In the genomic region with DNA sequence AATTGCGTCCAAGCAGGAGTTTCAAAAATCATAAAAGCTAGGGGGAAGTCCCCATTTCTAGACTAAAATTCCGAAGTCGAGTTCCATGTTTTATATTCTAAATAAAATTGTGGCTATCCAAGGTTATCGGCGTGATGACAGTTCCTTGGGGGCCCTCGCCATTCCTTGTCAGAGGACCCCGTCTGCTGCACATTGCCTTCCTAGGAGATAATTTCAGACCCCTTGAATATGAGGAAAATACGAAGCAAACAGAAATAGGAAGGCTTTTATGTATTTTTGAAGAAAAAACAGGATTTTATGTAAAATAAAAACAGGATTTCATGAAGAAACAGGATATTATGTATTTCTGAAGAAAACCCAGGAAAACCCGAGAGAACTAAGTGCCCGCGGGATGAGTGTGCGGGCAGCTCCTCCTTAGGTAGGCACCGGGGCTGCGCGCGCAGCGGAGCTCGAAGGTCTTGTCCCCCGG, we compare ENCODE assay signal across 8 cellular contexts. TPM values are rescaled to one million over a fixed set of nuclear protein-coding genes. Genes with fewer than 3 reads are reported as not detected.
DNase-seq lines count a peak whose midpoint lies in the region; ATAC-seq and TF ChIP-seq lines count a peak whose summit lies in the region.

No MANE protein-coding gene starts in this region.

- peak overlapping the region; percentile 99 for H3K27ac ChIP-seq in temporal lobe (ENCODE audit: low read depth, low read length)

- peak overlapping the region; percentile 97 for H3K27ac Mint-ChIP-seq in activated CD4-positive, alpha-beta T cell treated with anti-CD3 and anti-CD28 coated beads for 36 hours
- H3K27ac Mint-ChIP-seq in activated naive CD8-positive, alpha-beta T cell treated with anti-CD3 and anti-CD28 coated beads, Interleukin-2, amount 10 ng/mL, durations not matched to agents 7 days and 5 days, result peak overlapping the region; percentile 84

- intact Hi-C loops in activated CD4-positive, alpha-beta T cell treated with anti-CD3 and anti-CD28 coated beads for 36 hours (cut with DNase I, micrococcal nuclease), result loop anchor here (1.0 to 10.0 kb wide), 7 partner anchors 35 to 435 kb away; no protein-coding TSS in a partner anchor

- H3K27me3 Mint-ChIP-seq in activated CD4-positive, alpha-beta T cell treated with anti-CD3 and anti-CD28 coated beads for 36 hours, result no peaks in the 10 kb centered on the region
- H3K27me3 Mint-ChIP-seq in activated naive CD8-positive, alpha-beta T cell treated with anti-CD3 and anti-CD28 coated beads, Interleukin-2, amount 10 ng/mL, durations not matched to agents 7 days and 5 days, result no peaks in the 10 kb centered on the region

- no peaks in the 10 kb centered on the region for H3K9me3 Mint-ChIP-seq in activated CD4-positive, alpha-beta T cell treated with anti-CD3 and anti-CD28 coated beads for 36 hours (ENCODE audit: low read depth)
- H3K9me3 Mint-ChIP-seq in activated naive CD8-positive, alpha-beta T cell treated with anti-CD3 and anti-CD28 coated beads, Interleukin-2, amount 10 ng/mL, durations not matched to agents 7 days and 5 days, result no peaks in the 10 kb centered on the region

- CTCF ChIA-PET in activated CD4-positive, alpha-beta T cell treated with anti-CD3 and anti-CD28 coated beads for 36 hours (lab: Charles Lee), result interaction anchor here (0.6 to 1.4 kb wide), 4 partner anchors 9 to 42 kb away, joined by 3 to 5 read pairs (median 4); no protein-coding TSS in a partner anchor

- peak overlapping the region; percentile 23 for H3K4me3 ChIP-seq in kidney epithelial cell (ENCODE audit: low read depth, low read length)

- no peak for DNase-seq in activated CD4-positive, alpha-beta T cell treated with anti-CD3 and anti-CD28 coated beads for 36 hours
- no peak for DNase-seq in activated CD4-positive, alpha-beta T cell treated with anti-CD3 and anti-CD28 coated beads for 1 hour
- DNase-seq in activated naive CD8-positive, alpha-beta T cell treated with anti-CD3 and anti-CD28 coated beads, Interleukin-2, amount 10 ng/mL, durations not matched to agents 7 days and 5 days, result no peak
- DNase-seq in kidney epithelial cell (ENCODE audit: low read depth) (no peak), NCI-H69 (lab: John Stamatoyannopoulos, UW) (no peak), DMS153 (lab: John Stamatoyannopoulos, UW) (no peak), NCI-H524 (lab: John Stamatoyannopoulos, UW) (no peak)

- H3K4me1 Mint-ChIP-seq in activated CD4-positive, alpha-beta T cell treated with anti-CD3 and anti-CD28 coated beads for 36 hours, result peaks cover 43% of the 10 kb centered on the region
- peaks cover 33% of the 10 kb centered on the region for H3K4me1 Mint-ChIP-seq in activated naive CD8-positive, alpha-beta T cell treated with anti-CD3 and anti-CD28 coated beads, Interleukin-2, amount 10 ng/mL, durations not matched to agents 7 days and 5 days

- no peak for TF ChIP-seq CTCF in kidney epithelial cell (IDR thresholded peaks at IDR 0.05; ENCODE audit: insufficient read depth, low read length, poor library complexity, severe bottlenecking)

- H3K27me3 ChIP-seq in kidney epithelial cell (ENCODE audit: control insufficient read depth, insufficient read depth, low read length), result no peaks in the 10 kb centered on the region

- peak overlapping the region; percentile 89 for H3K4me3 Mint-ChIP-seq in activated CD4-positive, alpha-beta T cell treated with anti-CD3 and anti-CD28 coated beads for 36 hours
- peak overlapping the region; percentile 94 for H3K4me3 Mint-ChIP-seq in activated naive CD8-positive, alpha-beta T cell treated with anti-CD3 and anti-CD28 coated beads, Interleukin-2, amount 10 ng/mL, durations not matched to agents 7 days and 5 days

- peaks cover 2% of the 10 kb centered on the region for H3K36me3 Mint-ChIP-seq in activated CD4-positive, alpha-beta T cell treated with anti-CD3 and anti-CD28 coated beads for 36 hours (ENCODE audit: low read depth)
- H3K36me3 Mint-ChIP-seq in activated naive CD8-positive, alpha-beta T cell treated with anti-CD3 and anti-CD28 coated beads, Interleukin-2, amount 10 ng/mL, durations not matched to agents 7 days and 5 days, result peaks cover 2% of the 10 kb centered on the region

- no peaks in the 10 kb centered on the region for H3K36me3 ChIP-seq in kidney epithelial cell (ENCODE audit: control insufficient read depth, insufficient read depth, low read length)

- POLR2A ChIA-PET in activated CD4-positive, alpha-beta T cell treated with anti-CD3 and anti-CD28 coated beads for 36 hours (lab: Charles Lee), result interaction anchor here (0.7 to 1.0 kb wide), 3 partner anchors 16 to 65 kb away, joined by 3 to 4 read pairs (median 4); a partner anchor contains a TSS
- POLR2A ChIA-PET in activated naive CD8-positive, alpha-beta T cell treated with anti-CD3 and anti-CD28 coated beads, Interleukin-2, amount 10 ng/mL, durations not matched to agents 7 days and 5 days (lab: Charles Lee), result interaction anchor here (0.7 to 1.4 kb wide), 3 partner anchors 21 to 66 kb away, joined by 3 to 5 read pairs (median 5); a partner anchor contains a TSS

- no peak for ATAC-seq in activated CD4-positive, alpha-beta T cell treated with anti-CD3 and anti-CD28 coated beads for 36 hours
- ATAC-seq in activated naive CD8-positive, alpha-beta T cell treated with anti-CD3 and anti-CD28 coated beads, Interleukin-2, amount 10 ng/mL, durations not matched to agents 7 days and 5 days (ENCODE audit: low read depth), result no peak

RNA-seq across cellular contexts. Expression of a gene that starts 0.5 kb away (rescaled TPM):
- 10 to 100 TPM; 24.1 to 27.3 TPM for total RNA-seq in activated CD4-positive, alpha-beta T cell treated with anti-CD3 and anti-CD28 coated beads for 36 hours
- 10 to 100 TPM; 28.9 to 29.4 TPM for total RNA-seq in activated naive CD8-positive, alpha-beta T cell treated with anti-CD3 and anti-CD28 coated beads, Interleukin-2, amount 10 ng/mL, durations not matched to agents 7 days and 5 days
- total RNA-seq in kidney epithelial cell (9.7 and 11.4 TPM in 2 replicates), temporal lobe (14.8 TPM)

RNA-seq across cellular contexts. Expression of a gene that starts 1.4 kb away (rescaled TPM):
- 1 to 10 TPM; 3.4 to 4.8 TPM for total RNA-seq in activated CD4-positive, alpha-beta T cell treated with anti-CD3 and anti-CD28 coated beads for 36 hours
- 1 to 10 TPM; 1.8 to 2.4 TPM for total RNA-seq in activated naive CD8-positive, alpha-beta T cell treated with anti-CD3 and anti-CD28 coated beads, Interleukin-2, amount 10 ng/mL, durations not matched to agents 7 days and 5 days
- 17.5 and 24.6 TPM in 2 replicates for total RNA-seq in kidney epithelial cell
- total RNA-seq in temporal lobe, result 11.3 TPM

RNA-seq across cellular contexts. Expression of a gene that starts 28.6 kb away (rescaled TPM):
- total RNA-seq in activated CD4-positive, alpha-beta T cell treated with anti-CD3 and anti-CD28 coated beads for 36 hours, result 1 to 10 TPM; 1.9 to 2.4 TPM
- 1 to 10 TPM; 2.3 to 2.5 TPM for total RNA-seq in activated naive CD8-positive, alpha-beta T cell treated with anti-CD3 and anti-CD28 coated beads, Interleukin-2, amount 10 ng/mL, durations not matched to agents 7 days and 5 days
- 2.7 and 3.8 TPM in 2 replicates for total RNA-seq in kidney epithelial cell
- total RNA-seq in temporal lobe, result 4.2 TPM

RNA-seq across cellular contexts. Expression of a gene that starts 28.8 kb away (rescaled TPM):
- 10 to 100 TPM; 63.5 to 65.1 TPM for total RNA-seq in activated CD4-positive, alpha-beta T cell treated with anti-CD3 and anti-CD28 coated beads for 36 hours
- total RNA-seq in activated naive CD8-positive, alpha-beta T cell treated with anti-CD3 and anti-CD28 coated beads, Interleukin-2, amount 10 ng/mL, durations not matched to agents 7 days and 5 days, result 10 to 100 TPM; 43.6 to 47.1 TPM
- total RNA-seq in kidney epithelial cell (50.3 and 50.4 TPM in 2 replicates), temporal lobe (43.3 TPM)
